In the genomic region with DNA sequence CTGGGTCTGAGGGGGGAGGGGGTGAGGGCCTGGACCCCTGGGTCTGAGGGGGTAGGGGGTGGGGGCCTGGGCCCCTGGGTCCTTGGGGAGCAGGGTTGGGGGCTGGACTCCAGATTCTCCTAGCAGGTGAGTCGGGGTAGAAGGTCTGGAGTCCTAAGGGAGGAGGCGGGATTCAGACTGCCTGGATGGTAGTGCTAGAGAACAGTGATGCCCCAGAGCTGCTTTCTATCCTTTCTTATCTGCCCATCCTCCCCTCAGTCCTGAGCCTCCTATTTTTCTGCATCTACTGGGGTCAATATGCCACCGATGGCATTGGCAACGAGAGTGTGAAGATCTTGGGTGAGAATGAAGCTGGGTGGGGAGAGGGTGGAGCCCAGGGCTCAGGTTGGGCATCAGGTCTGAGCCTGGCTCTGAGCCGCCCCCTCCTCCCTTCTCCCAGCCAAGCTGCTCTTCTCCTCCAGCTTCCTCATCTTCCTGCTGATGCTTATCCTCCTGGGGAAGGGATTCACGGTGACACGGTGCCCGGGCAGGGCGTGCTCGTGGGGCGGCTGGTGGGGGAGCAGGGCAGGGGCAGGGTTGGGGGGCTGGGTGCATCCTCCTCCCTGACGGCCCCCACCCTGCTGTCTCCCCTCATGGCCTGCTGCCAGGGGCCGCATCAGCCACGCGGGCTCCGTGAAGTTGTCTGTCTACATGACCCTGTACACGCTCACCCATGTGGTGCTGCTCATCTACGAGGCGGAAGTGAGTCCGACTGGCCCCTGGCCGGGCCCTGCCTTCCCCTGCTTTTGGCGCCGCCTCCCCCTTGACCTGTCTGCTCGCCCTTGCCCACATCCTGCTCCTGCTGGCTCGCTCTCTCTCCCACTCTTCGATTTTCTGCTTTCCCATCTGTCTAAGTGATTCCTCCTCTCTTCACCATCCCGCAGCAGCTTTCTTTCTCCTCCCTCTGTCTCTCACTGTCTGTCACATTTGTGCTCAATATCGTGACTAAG, we compare ENCODE assay signal across 10 cellular contexts. TPM values are rescaled to one million over a fixed set of nuclear protein-coding genes. Genes with fewer than 3 reads are reported as not detected.
A peak's percentile ranks its signal among the peaks of the same experiment; 100 is the strongest.
DNase-seq lines count a peak whose midpoint lies in the region; ATAC-seq and TF ChIP-seq lines count a peak whose summit lies in the region.
"Had no signal": no experiment of that assay in that cellular context is flagged by ENCODE, and none has a peak within 500 bp of the region (broad histone marks: within the 10 kb centered on the region; RNA-seq: fewer than 3 reads in every experiment).

No MANE protein-coding gene starts in this region.

- peaks cover 19% of the 10 kb centered on the region for H3K4me1 Mint-ChIP-seq in activated B cell treated with CpG ODN at 0.5 μM for 24 hours
- peaks cover 25 to 27% of the 10 kb centered on the region in 2 donors for H3K4me1 Mint-ChIP-seq in natural killer cell treated with Interleukin-12 subunit alpha and Interleukin-12 subunit beta and Interleukin-15 and Interleukin-18, amount 100 ng/mL, for 72 hours (ENCODE audit: low read depth in 2 of 2)

- H3K27me3 Mint-ChIP-seq in activated B cell treated with CpG ODN at 0.5 μM for 24 hours: peaks cover 26% of the 10 kb centered on the region
- H3K27me3 Mint-ChIP-seq in natural killer cell treated with Interleukin-12 subunit alpha and Interleukin-12 subunit beta and Interleukin-15 and Interleukin-18, amount 100 ng/mL, for 72 hours: peaks cover 22 to 25% of the 10 kb centered on the region in 2 donors

- POLR2A ChIA-PET in activated B cell treated with CpG ODN at 0.5 μM for 24 hours (lab: Charles Lee): interaction anchor here (0.6 kb wide), 2 partner anchors 22 to 60 kb away, joined by 3 read pairs; no protein-coding TSS in a partner anchor

- peak overlapping the region; percentile 1 for H3K4me3 Mint-ChIP-seq in activated B cell treated with CpG ODN at 0.5 μM for 24 hours
- H3K4me3 Mint-ChIP-seq in natural killer cell treated with Interleukin-12 subunit alpha and Interleukin-12 subunit beta and Interleukin-15 and Interleukin-18, amount 100 ng/mL, for 72 hours: peak overlapping the region; percentile 66

- DNase-seq in GM10266 (ENCODE audit: extremely low spot score) (peak; percentile 75), activated B cell treated with CpG ODN at 0.5 μM for 24 hours (no peak), OCI-M2 (lab: John Stamatoyannopoulos, UW; ENCODE audit: unreplicated experiment) (no peak), ecto neural progenitor cell (ENCODE audit: low spot score) (no peak)
- peak; percentile 84 for DNase-seq in natural killer cell treated with Interleukin-12 subunit alpha and Interleukin-12 subunit beta and Interleukin-15 and Interleukin-18, amount 100 ng/mL, for 72 hours (ENCODE audit: low spot score)
- no peak for DNase-seq in stimulated activated CD4-positive, alpha-beta T cell treated with anti-CD3 and anti-CD28 coated beads, Interleukin-15, amount 100 ng/mL, for 24 hours
- DNase-seq: stimulated activated CD4-positive, alpha-beta T cell treated with anti-CD3 and anti-CD28 coated beads, Interleukin-2, amount 100 ng/mL, for 24 hours had no signal

- no peaks in the 10 kb centered on the region for H3K36me3 Mint-ChIP-seq in activated B cell treated with CpG ODN at 0.5 μM for 24 hours (ENCODE audit: low read depth)
- H3K36me3 Mint-ChIP-seq in natural killer cell treated with Interleukin-12 subunit alpha and Interleukin-12 subunit beta and Interleukin-15 and Interleukin-18, amount 100 ng/mL, for 72 hours: no peaks in the 10 kb centered on the region

- H3K27ac Mint-ChIP-seq in activated B cell treated with CpG ODN at 0.5 μM for 24 hours: no peak overlapping the region
- peak overlapping the region; percentile 60 to 79 for H3K27ac Mint-ChIP-seq in natural killer cell treated with Interleukin-12 subunit alpha and Interleukin-12 subunit beta and Interleukin-15 and Interleukin-18, amount 100 ng/mL, for 72 hours

- CTCF ChIA-PET in activated B cell treated with CpG ODN at 0.5 μM for 24 hours (lab: Charles Lee): interaction anchor here (1.2 kb wide), 1 partner anchor 80 kb away, joined by 3 read pairs; no protein-coding TSS in a partner anchor

- no peak for ATAC-seq in activated B cell treated with CpG ODN at 0.5 μM for 24 hours (ENCODE audit: low read depth)
- ATAC-seq in natural killer cell treated with Interleukin-12 subunit alpha and Interleukin-12 subunit beta and Interleukin-15 and Interleukin-18, amount 100 ng/mL, for 72 hours: peak; percentile 78 to 89
- no peak for ATAC-seq in GM18858 (IDR thresholded peaks at IDR 0.05; ENCODE audit: unreplicated experiment)

- TF ChIP-seq EP300 in Ishikawa (IDR thresholded peaks at IDR 0.05; ENCODE audit: borderline replicate concordance): no peak

- intact Hi-C loops in activated B cell treated with CpG ODN at 0.5 μM for 24 hours (cut with micrococcal nuclease): no loop called here

- H3K9me3 Mint-ChIP-seq in activated B cell treated with CpG ODN at 0.5 μM for 24 hours: no peaks in the 10 kb centered on the region
- H3K9me3 Mint-ChIP-seq in natural killer cell treated with Interleukin-12 subunit alpha and Interleukin-12 subunit beta and Interleukin-15 and Interleukin-18, amount 100 ng/mL, for 72 hours: no peaks in the 10 kb centered on the region

- no peak for TF ChIP-seq RAD21 in Ishikawa (IDR thresholded peaks at IDR 0.05; ENCODE audit: low read depth)

- TF ChIP-seq CTCF in GM10266 (IDR thresholded peaks at IDR 0.05; ENCODE audit: control insufficient read depth, insufficient read depth, low read depth, missing control alignments): no peak
- TF ChIP-seq CTCF in activated B cell treated with CpG ODN at 0.5 μM for 24 hours (IDR thresholded peaks at IDR 0.05): no peak

TF ChIP-seq in Ishikawa, 13 proteins besides CTCF, POLR2A, EP300 and RAD21:
- TF ChIP-seq CREB1 (IDR thresholded peaks at IDR 0.05; ENCODE audit: low read depth) (no peak), ZBTB7A (IDR thresholded peaks at IDR 0.05; ENCODE audit: low read depth) (0 out of 2 replicates have a peak, but pooled peaks have one; percentile 34), NFIC (IDR thresholded peaks at IDR 0.05) (no peak)

RNA-seq across cellular contexts. Expression of a gene that starts 3.4 kb away (rescaled TPM):
- not detected in 2 replicates for total RNA-seq in activated B cell treated with CpG ODN at 0.5 μM for 24 hours
- 1 to 10 TPM; 1.4 to 1.6 TPM for total RNA-seq in natural killer cell treated with Interleukin-12 subunit alpha and Interleukin-12 subunit beta and Interleukin-15 and Interleukin-18, amount 100 ng/mL, for 72 hours

RNA-seq across cellular contexts. Expression of a gene that starts 8.9 kb away (rescaled TPM):
- 13.0 and 15.1 TPM in 2 replicates for total RNA-seq in activated B cell treated with CpG ODN at 0.5 μM for 24 hours
- 10 to 100 TPM; 12.1 to 20.1 TPM for total RNA-seq in natural killer cell treated with Interleukin-12 subunit alpha and Interleukin-12 subunit beta and Interleukin-15 and Interleukin-18, amount 100 ng/mL, for 72 hours

RNA-seq across cellular contexts. Expression of a gene that starts 14.1 kb away (rescaled TPM):
- 22.7 and 25.9 TPM in 2 replicates for total RNA-seq in activated B cell treated with CpG ODN at 0.5 μM for 24 hours
- total RNA-seq in natural killer cell treated with Interleukin-12 subunit alpha and Interleukin-12 subunit beta and Interleukin-15 and Interleukin-18, amount 100 ng/mL, for 72 hours: 10 to 100 TPM; 16.9 to 40.2 TPM

RNA-seq across cellular contexts. Expression of a gene that starts 14.6 kb away (rescaled TPM):
- total RNA-seq in activated B cell treated with CpG ODN at 0.5 μM for 24 hours: 0.20 and 0.33 TPM in 2 replicates
- total RNA-seq in natural killer cell treated with Interleukin-12 subunit alpha and Interleukin-12 subunit beta and Interleukin-15 and Interleukin-18, amount 100 ng/mL, for 72 hours: 1 to 10 TPM in 1 of 2 donors, under 1 TPM in 1; 0.64 to 1.0 TPM
- total RNA-seq: bronchial epithelial cell had no signal

RNA-seq across cellular contexts. Expression of a gene that starts 47.5 kb away (rescaled TPM):
- 85.4 and 96.5 TPM in 2 replicates for total RNA-seq in activated B cell treated with CpG ODN at 0.5 μM for 24 hours
- total RNA-seq in natural killer cell treated with Interleukin-12 subunit alpha and Interleukin-12 subunit beta and Interleukin-15 and Interleukin-18, amount 100 ng/mL, for 72 hours: 100 to 1,000 TPM; 110 to 115 TPM

Comparison
In these comparisons a context has a peak if more than half of its experiments do, and no peak if none do; other contexts are left out.
1. DNase-seq: peak in GM10266 (single experiment) and natural killer cell treated with Interleukin-12 subunit alpha and Interleukin-12 subunit beta and Interleukin-15 and Interleukin-18, amount 100 ng/mL, for 72 hours (single experiment); none in activated B cell treated with CpG ODN at 0.5 μM for 24 hours (single experiment), OCI-M2 (single experiment), ecto neural progenitor cell (single experiment) and stimulated activated CD4-positive, alpha-beta T cell treated with anti-CD3 and anti-CD28 coated beads, Interleukin-15, amount 100 ng/mL, for 24 hours (single experiment).
2. ATAC-seq: peak in natural killer cell treated with Interleukin-12 subunit alpha and Interleukin-12 subunit beta and Interleukin-15 and Interleukin-18, amount 100 ng/mL, for 72 hours (2 of 2); none in activated B cell treated with CpG ODN at 0.5 μM for 24 hours (single experiment) and GM18858 (single experiment).